In the genomic region with DNA sequence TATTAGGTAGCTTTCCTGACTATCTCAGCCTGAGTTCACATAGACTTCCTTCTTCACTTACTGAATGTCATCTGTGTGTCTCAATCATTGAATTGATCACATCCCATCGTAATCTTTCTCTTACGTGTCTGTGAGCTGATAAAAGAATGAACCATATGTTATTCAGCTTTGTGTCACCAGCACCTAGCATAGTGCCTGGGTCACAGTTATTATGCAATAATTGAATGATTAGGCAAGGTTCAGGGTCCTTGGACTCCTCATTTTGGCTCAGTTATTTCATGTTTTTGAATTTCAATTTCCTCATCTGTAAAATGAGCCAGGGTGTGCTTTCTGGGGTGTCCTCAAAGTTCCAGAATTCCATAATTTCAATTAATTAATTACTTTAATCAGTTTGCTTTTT, we compare ENCODE assay signal across 16 cellular contexts.
DNase-seq lines count a peak whose midpoint lies in the region; ATAC-seq and TF ChIP-seq lines count a peak whose summit lies in the region.
"Had no signal": no experiment of that assay in that cellular context is flagged by ENCODE, and none has a peak within 500 bp of the region (broad histone marks: within the 10 kb centered on the region; RNA-seq: fewer than 3 reads in every experiment).

No MANE protein-coding gene starts in this region.

- H3K4me1 Mint-ChIP-seq in GM23338 = peaks cover 13% of the 10 kb centered on the region
- H3K4me1 Mint-ChIP-seq in T-cell = peaks cover 0 to 10% (median 5%) of the 10 kb centered on the region in 3 donors
- H3K4me1 Mint-ChIP-seq: nephron progenitor cell had no signal

- H3K4me3 Mint-ChIP-seq in GM23338 = no peak overlapping the region
- no peak overlapping the region for H3K4me3 Mint-ChIP-seq in T-cell
- H3K4me3 Mint-ChIP-seq: activated B cell treated with CpG ODN at 0.5 μM for 24 hours; activated T-helper 17 cell treated with anti-CD3 and anti-CD28 coated beads, Interleukin-2, amount 50 U/mL, for 72 hours; memory B cell; nephron progenitor cell had no signal

- no peak for TF ChIP-seq POLR2A in gastroesophageal sphincter (IDR thresholded peaks at IDR 0.05)

- no TSS peak for BruUV-seq in PC-3 (replicated peaks; lab: Mats Ljungman, UMichigan)

- no peaks in the 10 kb centered on the region for H3K79me2 ChIP-seq in GM23338 (replicated peaks; ENCODE audit: insufficient read depth)
- no peaks in the 10 kb centered on the region for H3K79me2 ChIP-seq in PC-3 (ENCODE audit: low read length)

- ATAC-seq in GM23338 = no peak
- ATAC-seq in PC-3 = no peak
- ATAC-seq in gastroesophageal sphincter = peak; percentile 58
- peak; percentile 52 for ATAC-seq in sciatic nerve
- no peak for ATAC-seq in T-cell (replicated peaks in 1 of 4)
- ATAC-seq in HG02840 (IDR thresholded peaks at IDR 0.05; ENCODE audit: low FRiP score, unreplicated experiment) = no peak
- no peak for ATAC-seq in GM21367 (IDR thresholded peaks at IDR 0.05; ENCODE audit: unreplicated experiment)
- no peak for ATAC-seq in HG03108 (IDR thresholded peaks at IDR 0.05; ENCODE audit: unreplicated experiment)
- ATAC-seq: activated T-helper 17 cell treated with anti-CD3 and anti-CD28 coated beads, Interleukin-2, amount 50 U/mL, for 72 hours had no signal

- H3K27me3 Mint-ChIP-seq in GM23338 (ENCODE audit: insufficient read depth, low read depth, poor library complexity) (no peaks in the 10 kb centered on the region), T-cell (no peaks in the 10 kb centered on the region)
- H3K27me3 Mint-ChIP-seq: activated B cell treated with CpG ODN at 0.5 μM for 24 hours; activated T-helper 17 cell treated with anti-CD3 and anti-CD28 coated beads, Interleukin-2, amount 50 U/mL, for 72 hours; memory B cell had no signal

- no peak overlapping the region for H3K27ac Mint-ChIP-seq in GM23338
- H3K27ac Mint-ChIP-seq in T-cell = no peak overlapping the region
- H3K27ac Mint-ChIP-seq: memory B cell had no signal

- H3K4me2 ChIP-seq in GM23338 (peak overlapping the region; percentile 62), PC-3 (ENCODE audit: low read length) (no peak overlapping the region)

- H3F3A ChIP-seq in GM23338 (replicated peaks; ENCODE audit: low read depth) = no peaks in the 10 kb centered on the region
- no peaks in the 10 kb centered on the region for H3F3A ChIP-seq in PC-3 (ENCODE audit: low read length, unreplicated experiment)

- intact Hi-C loops in PC-3 (cut with micrococcal nuclease) = no loop called here
- intact Hi-C loops in sciatic nerve (cut with DNase I) = no loop called here

- TF ChIP-seq EP300 in gastroesophageal sphincter (IDR thresholded peaks at IDR 0.05) = no peak

- H3K36me3 Mint-ChIP-seq in GM23338 (ENCODE audit: low read depth) (no peaks in the 10 kb centered on the region), T-cell (peaks cover 9% of the 10 kb centered on the region)

- H3K27ac ChIP-seq in GM23338 (ENCODE audit: low read depth) (no peak overlapping the region), PC-3 (ENCODE audit: low read length) (no peak overlapping the region), gastroesophageal sphincter (peak overlapping the region in 2 of 4 donors; percentile 2 to 21)
- H3K27ac ChIP-seq: thoracic aorta had no signal

- H2AFZ ChIP-seq in GM23338 (peak overlapping the region; percentile 45; the same call in 1 of the 2 replicates), PC-3 (ENCODE audit: low read length) (no peak overlapping the region)

- TF ChIP-seq CTCF in GM23338 (conservative IDR thresholded peaks at IDR 0.05; ENCODE audit: low read depth in 2 of 2) = no peak
- no peak for TF ChIP-seq CTCF in PC-3 (conservative IDR thresholded peaks at IDR 0.05; ENCODE audit: low read depth, low read length)
- TF ChIP-seq CTCF in gastroesophageal sphincter (IDR thresholded peaks at IDR 0.05) = no peak

- no peaks in the 10 kb centered on the region for H3K36me3 ChIP-seq in GM23338 (ENCODE audit: insufficient read depth)
- no peaks in the 10 kb centered on the region for H3K36me3 ChIP-seq in PC-3 (ENCODE audit: low read depth, low read length)
- H3K36me3 ChIP-seq in gastroesophageal sphincter = no peaks in the 10 kb centered on the region
- H3K36me3 ChIP-seq: HAP-1 had no signal

- H3K9me3 Mint-ChIP-seq in GM23338 (no peaks in the 10 kb centered on the region), T-cell (no peaks in the 10 kb centered on the region)

- H3K27me3 ChIP-seq in GM23338 (ENCODE audit: insufficient read depth) = no peaks in the 10 kb centered on the region
- no peaks in the 10 kb centered on the region for H3K27me3 ChIP-seq in PC-3 (ENCODE audit: low read length)
- H3K27me3 ChIP-seq in gastroesophageal sphincter = no peaks in the 10 kb centered on the region

- H3K9me2 ChIP-seq in GM23338 (ENCODE audit: insufficient read depth) (0 out of 2 replicates have a peak, but pooled peaks cover 3% of the 10 kb centered on the region), PC-3 (replicated peaks; ENCODE audit: low read length) (no peaks in the 10 kb centered on the region)

- no peak for DNase-seq in GM23338 (ENCODE audit: low spot score)
- DNase-seq in PC-3 = peak; percentile 7
- no peak for DNase-seq in sciatic nerve (ENCODE audit: low spot score)
- DNase-seq in T-cell = no peak
- DNase-seq: activated B cell treated with CpG ODN at 0.5 μM for 24 hours, NCI-H1092, NCI-H69, nephron progenitor cell had no signal

- CTCF ChIA-PET in PC-3 (lab: Charles Lee) = no interaction called here
- CTCF ChIA-PET in T-cell (lab: Charles Lee) = interaction anchor here in 1 of 2 donors (0.6 kb wide), 1 partner anchor 9 kb away, joined by 3 read pairs; no protein-coding TSS in a partner anchor

- 76 to 80% methylated on average over 1 to 2 of the region's 2 CpGs for WGBS in gastroesophageal sphincter (ENCODE audit: low coverage in 1 of 2), 2 donors

- no peaks in the 10 kb centered on the region for H4K20me1 ChIP-seq in GM23338 (replicated peaks; ENCODE audit: insufficient read depth)
- H4K20me1 ChIP-seq in PC-3 (ENCODE audit: low read length) = no peaks in the 10 kb centered on the region

- H3K4me3 ChIP-seq in GM23338 = no peak overlapping the region
- H3K4me3 ChIP-seq in PC-3 (ENCODE audit: low read length) = no peak overlapping the region
- no peak overlapping the region for H3K4me3 ChIP-seq in gastroesophageal sphincter
- H3K4me3 ChIP-seq: HAP-1, thoracic aorta had no signal

- no peak overlapping the region for H3K9ac ChIP-seq in PC-3 (ENCODE audit: low read length)

- H3K4me1 ChIP-seq in GM23338 (ENCODE audit: insufficient read depth) = peaks cover 14% of the 10 kb centered on the region; the same call in 1 of the 2 replicates
- H3K4me1 ChIP-seq in PC-3 (ENCODE audit: insufficient read depth, low read length) = peaks cover 26% of the 10 kb centered on the region
- H3K4me1 ChIP-seq in gastroesophageal sphincter = peaks cover 0 to 2% (median 0%) of the 10 kb centered on the region in 3 donors
- H3K4me1 ChIP-seq: HAP-1 had no signal

- POLR2A ChIA-PET in PC-3 (lab: Charles Lee; ENCODE audit: unreplicated experiment) (no interaction called here), T-cell (lab: Charles Lee) (interaction anchor here (0.5 to 0.7 kb wide), 2 partner anchors 201 to 615 kb away, joined by 3 to 6 read pairs; no protein-coding TSS in a partner anchor)

- H3K9me3 ChIP-seq in PC-3 (ENCODE audit: low read length) = no peaks in the 10 kb centered on the region
- no peaks in the 10 kb centered on the region for H3K9me3 ChIP-seq in gastroesophageal sphincter
- H3K9me3 ChIP-seq: HAP-1, thoracic aorta had no signal

TF ChIP-seq in GM23338, 12 proteins besides CTCF, POLR2A, EP300 and RAD21:
- TF ChIP-seq, protein P1, sequence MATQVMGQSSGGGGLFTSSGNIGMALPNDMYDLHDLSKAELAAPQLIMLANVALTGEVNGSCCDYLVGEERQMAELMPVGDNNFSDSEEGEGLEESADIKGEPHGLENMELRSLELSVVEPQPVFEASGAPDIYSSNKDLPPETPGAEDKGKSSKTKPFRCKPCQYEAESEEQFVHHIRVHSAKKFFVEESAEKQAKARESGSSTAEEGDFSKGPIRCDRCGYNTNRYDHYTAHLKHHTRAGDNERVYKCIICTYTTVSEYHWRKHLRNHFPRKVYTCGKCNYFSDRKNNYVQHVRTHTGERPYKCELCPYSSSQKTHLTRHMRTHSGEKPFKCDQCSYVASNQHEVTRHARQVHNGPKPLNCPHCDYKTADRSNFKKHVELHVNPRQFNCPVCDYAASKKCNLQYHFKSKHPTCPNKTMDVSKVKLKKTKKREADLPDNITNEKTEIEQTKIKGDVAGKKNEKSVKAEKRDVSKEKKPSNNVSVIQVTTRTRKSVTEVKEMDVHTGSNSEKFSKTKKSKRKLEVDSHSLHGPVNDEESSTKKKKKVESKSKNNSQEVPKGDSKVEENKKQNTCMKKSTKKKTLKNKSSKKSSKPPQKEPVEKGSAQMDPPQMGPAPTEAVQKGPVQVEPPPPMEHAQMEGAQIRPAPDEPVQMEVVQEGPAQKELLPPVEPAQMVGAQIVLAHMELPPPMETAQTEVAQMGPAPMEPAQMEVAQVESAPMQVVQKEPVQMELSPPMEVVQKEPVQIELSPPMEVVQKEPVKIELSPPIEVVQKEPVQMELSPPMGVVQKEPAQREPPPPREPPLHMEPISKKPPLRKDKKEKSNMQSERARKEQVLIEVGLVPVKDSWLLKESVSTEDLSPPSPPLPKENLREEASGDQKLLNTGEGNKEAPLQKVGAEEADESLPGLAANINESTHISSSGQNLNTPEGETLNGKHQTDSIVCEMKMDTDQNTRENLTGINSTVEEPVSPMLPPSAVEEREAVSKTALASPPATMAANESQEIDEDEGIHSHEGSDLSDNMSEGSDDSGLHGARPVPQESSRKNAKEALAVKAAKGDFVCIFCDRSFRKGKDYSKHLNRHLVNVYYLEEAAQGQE (IDR thresholded peaks at IDR 0.05; ENCODE audit: unreplicated experiment) = no peak

Comparison
In these comparisons a context has a peak if more than half of its experiments do, and no peak if none do; other contexts are left out.
1. ATAC-seq: peak in gastroesophageal sphincter (single experiment) and sciatic nerve (single experiment); none in GM23338 (single experiment), PC-3 (single experiment), T-cell (0 of 4), HG02840 (single experiment), GM21367 (single experiment) and HG03108 (single experiment).